Comparison of ENCODE assay signal across 1 cellular context in the genomic region with DNA sequence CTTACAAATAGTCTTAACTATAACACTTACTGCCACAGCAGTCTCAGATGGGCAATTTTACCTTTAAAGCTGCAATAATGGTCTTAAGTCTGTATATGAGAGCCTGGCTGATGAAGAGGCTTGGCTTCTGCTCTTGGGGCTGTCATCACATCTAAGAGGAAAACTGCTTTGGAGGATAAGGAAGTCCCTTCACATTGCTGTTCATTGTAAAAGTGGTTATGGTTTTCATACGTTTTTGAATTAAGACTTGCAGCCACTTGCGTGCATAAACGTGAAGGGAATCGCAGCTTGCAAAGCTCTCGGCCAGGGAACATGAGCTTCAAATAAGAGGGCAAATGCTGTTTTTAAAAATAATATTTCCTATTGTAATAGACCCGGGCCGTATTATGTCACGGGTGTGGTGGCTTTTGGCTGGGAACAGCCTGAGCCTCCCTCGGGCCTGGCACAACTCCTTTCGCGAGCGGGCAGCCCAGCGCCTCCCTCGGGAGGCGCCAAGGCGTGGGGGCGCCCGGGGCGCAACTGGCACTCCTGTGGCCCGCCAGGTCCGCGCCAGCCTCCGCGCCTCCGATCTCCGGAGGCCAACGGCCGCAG.
TF ChIP-seq lines count a peak whose summit lies in the region.

No MANE protein-coding gene starts in this region.

TF ChIP-seq in HEK293, 187 proteins besides CTCF, POLR2A, EP300 and RAD21 (continued from another document):
- TF ChIP-seq, protein P1, sequence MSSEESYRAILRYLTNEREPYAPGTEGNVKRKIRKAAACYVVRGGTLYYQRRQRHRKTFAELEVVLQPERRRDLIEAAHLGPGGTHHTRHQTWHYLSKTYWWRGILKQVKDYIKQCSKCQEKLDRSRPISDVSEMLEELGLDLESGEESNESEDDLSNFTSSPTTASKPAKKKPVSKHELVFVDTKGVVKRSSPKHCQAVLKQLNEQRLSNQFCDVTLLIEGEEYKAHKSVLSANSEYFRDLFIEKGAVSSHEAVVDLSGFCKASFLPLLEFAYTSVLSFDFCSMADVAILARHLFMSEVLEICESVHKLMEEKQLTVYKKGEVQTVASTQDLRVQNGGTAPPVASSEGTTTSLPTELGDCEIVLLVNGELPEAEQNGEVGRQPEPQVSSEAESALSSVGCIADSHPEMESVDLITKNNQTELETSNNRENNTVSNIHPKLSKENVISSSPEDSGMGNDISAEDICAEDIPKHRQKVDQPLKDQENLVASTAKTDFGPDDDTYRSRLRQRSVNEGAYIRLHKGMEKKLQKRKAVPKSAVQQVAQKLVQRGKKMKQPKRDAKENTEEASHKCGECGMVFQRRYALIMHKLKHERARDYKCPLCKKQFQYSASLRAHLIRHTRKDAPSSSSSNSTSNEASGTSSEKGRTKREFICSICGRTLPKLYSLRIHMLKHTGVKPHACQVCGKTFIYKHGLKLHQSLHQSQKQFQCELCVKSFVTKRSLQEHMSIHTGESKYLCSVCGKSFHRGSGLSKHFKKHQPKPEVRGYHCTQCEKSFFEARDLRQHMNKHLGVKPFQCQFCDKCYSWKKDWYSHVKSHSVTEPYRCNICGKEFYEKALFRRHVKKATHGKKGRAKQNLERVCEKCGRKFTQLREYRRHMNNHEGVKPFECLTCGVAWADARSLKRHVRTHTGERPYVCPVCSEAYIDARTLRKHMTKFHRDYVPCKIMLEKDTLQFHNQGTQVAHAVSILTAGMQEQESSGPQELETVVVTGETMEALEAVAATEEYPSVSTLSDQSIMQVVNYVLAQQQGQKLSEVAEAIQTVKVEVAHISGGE (tag by site-specific recombination; conservative IDR thresholded peaks at IDR 0.05; ENCODE audit: low read depth), result no peak
- TF ChIP-seq HOXD13 (CRISPR knock-in tag; IDR thresholded peaks at IDR 0.05; ENCODE audit: borderline replicate concordance) (no peak), ZNF658 (tag by site-specific recombination; IDR thresholded peaks at IDR 0.05) (no peak), GLIS1 (tag by site-specific recombination; IDR thresholded peaks at IDR 0.05) (peak; percentile 38; the same call in 1 of the 2 replicates), KLF8 (tag by site-specific recombination; IDR thresholded peaks at IDR 0.05) (0 out of 2 replicates have a peak, but pooled peaks have one; percentile 6), ZNF600 (tag by site-specific recombination; IDR thresholded peaks at IDR 0.05) (peak; percentile 27; the same call in 1 of the 2 replicates), ZNF266 (tag by site-specific recombination; IDR thresholded peaks at IDR 0.05; ENCODE audit: low read depth) (no peak), ZNF140 (tag by site-specific recombination; IDR thresholded peaks at IDR 0.05) (no peak), ZNF510 (tag by site-specific recombination; IDR thresholded peaks at IDR 0.05; ENCODE audit: insufficient replicate concordance) (no peak), ZNF335 (tag by site-specific recombination; conservative IDR thresholded peaks at IDR 0.05) (peak; percentile 44), ZNF341 (tag by site-specific recombination; IDR thresholded peaks at IDR 0.05; ENCODE audit: low read depth) (peak; percentile 99), ZSCAN30 (tag by site-specific recombination; IDR thresholded peaks at IDR 0.05) (peak; percentile 91; the same call in 1 of the 2 replicates), ZNF146 (tag by site-specific recombination; IDR thresholded peaks at IDR 0.05) (no peak), ZNF391 (tag by site-specific recombination; IDR thresholded peaks at IDR 0.05; ENCODE audit: borderline replicate concordance, low read depth) (no peak), ZNF114 (tag by site-specific recombination; IDR thresholded peaks at IDR 0.05) (no peak), ZNF677 (tag by site-specific recombination; IDR thresholded peaks at IDR 0.05) (no peak), SETDB1 (IDR thresholded peaks at IDR 0.05; ENCODE audit: insufficient read length, low read length) (no peak)
- TF ChIP-seq, protein P2, sequence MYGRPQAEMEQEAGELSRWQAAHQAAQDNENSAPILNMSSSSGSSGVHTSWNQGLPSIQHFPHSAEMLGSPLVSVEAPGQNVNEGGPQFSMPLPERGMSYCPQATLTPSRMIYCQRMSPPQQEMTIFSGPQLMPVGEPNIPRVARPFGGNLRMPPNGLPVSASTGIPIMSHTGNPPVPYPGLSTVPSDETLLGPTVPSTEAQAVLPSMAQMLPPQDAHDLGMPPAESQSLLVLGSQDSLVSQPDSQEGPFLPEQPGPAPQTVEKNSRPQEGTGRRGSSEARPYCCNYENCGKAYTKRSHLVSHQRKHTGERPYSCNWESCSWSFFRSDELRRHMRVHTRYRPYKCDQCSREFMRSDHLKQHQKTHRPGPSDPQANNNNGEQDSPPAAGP (tag by site-specific recombination; IDR thresholded peaks at IDR 0.05), result peak; percentile 41; the same call in 1 of the 2 replicates
- TF ChIP-seq, protein P3, sequence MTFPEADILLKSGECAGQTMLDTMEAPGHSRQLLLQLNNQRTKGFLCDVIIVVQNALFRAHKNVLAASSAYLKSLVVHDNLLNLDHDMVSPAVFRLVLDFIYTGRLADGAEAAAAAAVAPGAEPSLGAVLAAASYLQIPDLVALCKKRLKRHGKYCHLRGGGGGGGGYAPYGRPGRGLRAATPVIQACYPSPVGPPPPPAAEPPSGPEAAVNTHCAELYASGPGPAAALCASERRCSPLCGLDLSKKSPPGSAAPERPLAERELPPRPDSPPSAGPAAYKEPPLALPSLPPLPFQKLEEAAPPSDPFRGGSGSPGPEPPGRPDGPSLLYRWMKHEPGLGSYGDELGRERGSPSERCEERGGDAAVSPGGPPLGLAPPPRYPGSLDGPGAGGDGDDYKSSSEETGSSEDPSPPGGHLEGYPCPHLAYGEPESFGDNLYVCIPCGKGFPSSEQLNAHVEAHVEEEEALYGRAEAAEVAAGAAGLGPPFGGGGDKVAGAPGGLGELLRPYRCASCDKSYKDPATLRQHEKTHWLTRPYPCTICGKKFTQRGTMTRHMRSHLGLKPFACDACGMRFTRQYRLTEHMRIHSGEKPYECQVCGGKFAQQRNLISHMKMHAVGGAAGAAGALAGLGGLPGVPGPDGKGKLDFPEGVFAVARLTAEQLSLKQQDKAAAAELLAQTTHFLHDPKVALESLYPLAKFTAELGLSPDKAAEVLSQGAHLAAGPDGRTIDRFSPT (tag by site-specific recombination; IDR thresholded peaks at IDR 0.05), result 0 out of 2 replicates have a peak, but pooled peaks have one; percentile 9
- TF ChIP-seq, protein P4, sequence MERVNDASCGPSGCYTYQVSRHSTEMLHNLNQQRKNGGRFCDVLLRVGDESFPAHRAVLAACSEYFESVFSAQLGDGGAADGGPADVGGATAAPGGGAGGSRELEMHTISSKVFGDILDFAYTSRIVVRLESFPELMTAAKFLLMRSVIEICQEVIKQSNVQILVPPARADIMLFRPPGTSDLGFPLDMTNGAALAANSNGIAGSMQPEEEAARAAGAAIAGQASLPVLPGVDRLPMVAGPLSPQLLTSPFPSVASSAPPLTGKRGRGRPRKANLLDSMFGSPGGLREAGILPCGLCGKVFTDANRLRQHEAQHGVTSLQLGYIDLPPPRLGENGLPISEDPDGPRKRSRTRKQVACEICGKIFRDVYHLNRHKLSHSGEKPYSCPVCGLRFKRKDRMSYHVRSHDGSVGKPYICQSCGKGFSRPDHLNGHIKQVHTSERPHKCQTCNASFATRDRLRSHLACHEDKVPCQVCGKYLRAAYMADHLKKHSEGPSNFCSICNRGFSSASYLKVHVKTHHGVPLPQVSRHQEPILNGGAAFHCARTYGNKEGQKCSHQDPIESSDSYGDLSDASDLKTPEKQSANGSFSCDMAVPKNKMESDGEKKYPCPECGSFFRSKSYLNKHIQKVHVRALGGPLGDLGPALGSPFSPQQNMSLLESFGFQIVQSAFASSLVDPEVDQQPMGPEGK (tag by site-specific recombination; IDR thresholded peaks at IDR 0.05), result no peak
- TF ChIP-seq, protein P5, sequence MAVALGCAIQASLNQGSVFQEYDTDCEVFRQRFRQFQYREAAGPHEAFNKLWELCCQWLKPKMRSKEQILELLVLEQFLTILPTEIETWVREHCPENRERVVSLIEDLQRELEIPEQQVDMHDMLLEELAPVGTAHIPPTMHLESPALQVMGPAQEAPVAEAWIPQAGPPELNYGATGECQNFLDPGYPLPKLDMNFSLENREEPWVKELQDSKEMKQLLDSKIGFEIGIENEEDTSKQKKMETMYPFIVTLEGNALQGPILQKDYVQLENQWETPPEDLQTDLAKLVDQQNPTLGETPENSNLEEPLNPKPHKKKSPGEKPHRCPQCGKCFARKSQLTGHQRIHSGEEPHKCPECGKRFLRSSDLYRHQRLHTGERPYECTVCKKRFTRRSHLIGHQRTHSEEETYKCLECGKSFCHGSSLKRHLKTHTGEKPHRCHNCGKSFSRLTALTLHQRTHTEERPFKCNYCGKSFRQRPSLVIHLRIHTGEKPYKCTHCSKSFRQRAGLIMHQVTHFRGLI (tag by site-specific recombination; IDR thresholded peaks at IDR 0.05), result peak; percentile 59; the same call in 1 of the 2 replicates
- TF ChIP-seq, protein P6, sequence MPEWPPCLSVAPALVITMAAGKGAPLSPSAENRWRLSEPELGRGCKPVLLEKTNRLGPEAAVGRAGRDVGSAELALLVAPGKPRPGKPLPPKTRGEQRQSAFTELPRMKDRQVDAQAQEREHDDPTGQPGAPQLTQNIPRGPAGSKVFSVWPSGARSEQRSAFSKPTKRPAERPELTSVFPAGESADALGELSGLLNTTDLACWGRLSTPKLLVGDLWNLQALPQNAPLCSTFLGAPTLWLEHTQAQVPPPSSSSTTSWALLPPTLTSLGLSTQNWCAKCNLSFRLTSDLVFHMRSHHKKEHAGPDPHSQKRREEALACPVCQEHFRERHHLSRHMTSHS (tag by site-specific recombination; IDR thresholded peaks at IDR 0.05), result no peak
- TF ChIP-seq, protein P7, sequence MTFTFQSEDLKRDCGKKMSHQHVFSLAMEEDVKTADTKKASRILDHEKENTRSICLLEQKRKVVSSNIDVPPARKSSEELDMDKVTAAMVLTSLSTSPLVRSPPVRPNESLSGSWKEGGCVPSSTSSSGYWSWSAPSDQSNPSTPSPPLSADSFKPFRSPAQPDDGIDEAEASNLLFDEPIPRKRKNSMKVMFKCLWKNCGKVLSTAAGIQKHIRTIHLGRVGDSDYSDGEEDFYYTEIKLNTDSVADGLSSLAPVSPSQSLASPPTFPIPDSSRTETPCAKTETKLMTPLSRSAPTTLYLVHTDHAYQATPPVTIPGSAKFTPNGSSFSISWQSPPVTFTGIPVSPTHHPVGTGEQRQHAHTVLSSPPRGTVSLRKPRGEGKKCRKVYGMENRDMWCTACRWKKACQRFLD (tag by site-specific recombination; IDR thresholded peaks at IDR 0.05), result no peak
